Comparison of ENCODE assay signal across 8 cellular contexts in the genomic region with DNA sequence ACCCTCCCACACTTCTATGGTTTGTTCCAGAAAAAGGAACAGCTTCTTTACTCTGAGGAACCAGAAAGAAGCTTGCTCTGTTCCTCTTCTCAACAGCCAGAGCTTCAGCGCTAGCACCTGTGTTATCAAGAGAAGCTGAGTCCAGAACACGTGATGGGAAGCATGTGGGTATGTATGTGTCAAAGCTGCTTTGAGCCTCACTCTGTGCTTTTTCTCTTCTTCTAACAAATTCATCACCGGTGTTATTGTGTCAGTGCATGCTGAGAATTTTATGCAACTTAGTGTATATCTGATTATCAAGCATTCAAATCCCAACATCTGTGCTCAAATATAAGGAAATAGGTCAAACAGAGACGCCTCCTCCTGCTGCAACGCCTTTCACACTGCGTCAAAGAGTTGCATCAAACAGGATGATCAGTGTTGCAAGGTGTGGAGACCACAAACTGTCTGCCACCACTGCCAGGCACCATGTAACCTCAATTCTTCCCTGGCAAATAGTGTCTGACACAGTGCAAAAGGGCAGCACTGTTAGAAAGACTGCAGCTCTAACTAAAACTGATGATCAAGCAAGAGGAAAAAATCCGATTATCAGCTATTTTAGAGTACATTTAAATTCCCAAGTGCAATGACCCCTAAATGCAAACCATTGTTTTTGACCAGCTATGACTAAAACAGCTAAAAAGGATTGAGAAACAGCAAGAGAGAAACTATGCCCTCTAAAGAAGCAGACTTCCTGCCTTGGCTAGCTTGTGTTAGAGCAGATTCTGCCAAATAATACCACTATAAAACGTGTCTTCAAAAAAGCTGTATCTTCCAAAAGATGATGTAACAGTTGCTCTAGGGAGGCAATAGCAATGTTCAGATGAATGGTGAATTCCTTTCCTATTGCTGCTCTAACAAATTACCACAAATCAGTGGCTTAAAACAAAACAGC.
DNase-seq lines count a peak whose midpoint lies in the region; ATAC-seq and TF ChIP-seq lines count a peak whose summit lies in the region.

No MANE protein-coding gene starts in this region.

- DNase-seq in GM10248 (ENCODE audit: extremely low spot score) (peak; percentile 35), T follicular helper cell (ENCODE audit: low read depth) (peak; percentile 65), body of pancreas (peak in 3 of 4 donors; percentile 14 to 52 (median 18)), lung microvascular endothelial cell (ENCODE audit: low read depth in 2 of 2) (peak; percentile 58), NCI-H82 (lab: John Stamatoyannopoulos, UW) (no peak), HEK293T (ENCODE audit: extremely low spot score) (no peak)
- DNase-seq in stimulated activated naive CD8-positive, alpha-beta T cell treated with anti-CD3 and anti-CD28 coated beads, Interleukin-15, amount 100 ng/mL, for 72 hours: peak; percentile 71 to 87

- POLR2A ChIA-PET in GM10248 (lab: Yijun Ruan, JAX) (interaction anchor here (0.6 kb wide), 1 partner anchor 467 kb away, joined by 3 read pairs; no protein-coding TSS in a partner anchor), HEK293T (lab: Yijun Ruan, JAX) (no interaction called here)

- intact Hi-C loops in body of pancreas (cut with DNase I): no loop called here

- no peaks in the 10 kb centered on the region for H3K36me3 ChIP-seq in body of pancreas (replicated peaks in 1 of 2; ENCODE audit: insufficient read depth in 1 of 2, low read depth in 2 of 2)

- H3K27ac ChIP-seq in body of pancreas: peak overlapping the region in 2 of 4 donors; percentile 22 to 52

- no peaks in the 10 kb centered on the region for H3K4me1 ChIP-seq in body of pancreas

- H3K9me3 ChIP-seq in body of pancreas: no peaks in the 10 kb centered on the region

- ATAC-seq in HG03060 (IDR thresholded peaks at IDR 0.05; ENCODE audit: low read depth, unreplicated experiment) (peak; percentile 50), body of pancreas (peak; percentile 63)
- ATAC-seq in stimulated activated naive CD8-positive, alpha-beta T cell treated with anti-CD3 and anti-CD28 coated beads, Interleukin-15, amount 100 ng/mL, for 72 hours: peak; percentile 93

- peaks cover 17 to 19% of the 10 kb centered on the region in 2 donors for H3K9me3 Mint-ChIP-seq in stimulated activated naive CD8-positive, alpha-beta T cell treated with anti-CD3 and anti-CD28 coated beads, Interleukin-15, amount 100 ng/mL, for 72 hours

- H3K4me1 Mint-ChIP-seq in stimulated activated naive CD8-positive, alpha-beta T cell treated with anti-CD3 and anti-CD28 coated beads, Interleukin-15, amount 100 ng/mL, for 72 hours: peaks cover 52% of the 10 kb centered on the region

- no peaks in the 10 kb centered on the region for H3K27me3 ChIP-seq in body of pancreas

- no peak for TF ChIP-seq POLR2A in body of pancreas (IDR thresholded peaks at IDR 0.05)

- CTCF ChIA-PET in GM10248 (lab: Yijun Ruan, JAX) (interaction anchor here (0.8 to 1.7 kb wide), 8 partner anchors 8 to 488 kb away, joined by 3 to 6 read pairs (median 3); no protein-coding TSS in a partner anchor), HEK293T (lab: Yijun Ruan, JAX) (interaction anchor here (0.7 kb wide), 2 partner anchors 19 to 219 kb away, joined by 3 read pairs; no protein-coding TSS in a partner anchor)

- H3K4me3 ChIP-seq in body of pancreas: no peak overlapping the region

- no peaks in the 10 kb centered on the region for H3K27me3 Mint-ChIP-seq in stimulated activated naive CD8-positive, alpha-beta T cell treated with anti-CD3 and anti-CD28 coated beads, Interleukin-15, amount 100 ng/mL, for 72 hours

- peak overlapping the region; percentile 100 for H3K27ac Mint-ChIP-seq in stimulated activated naive CD8-positive, alpha-beta T cell treated with anti-CD3 and anti-CD28 coated beads, Interleukin-15, amount 100 ng/mL, for 72 hours

- H3K4me3 Mint-ChIP-seq in stimulated activated naive CD8-positive, alpha-beta T cell treated with anti-CD3 and anti-CD28 coated beads, Interleukin-15, amount 100 ng/mL, for 72 hours: peak overlapping the region; percentile 72 to 81

- WGBS in body of pancreas, 2 donors: 46 to 49% methylated on average over 8 of the region's 8 CpGs

- TF ChIP-seq CTCF in GM10248 (IDR thresholded peaks at IDR 0.05; ENCODE audit: control extremely low read depth, extremely low read depth, low read depth, missing control alignments) (no peak), body of pancreas (IDR thresholded peaks at IDR 0.05) (no peak)

TF ChIP-seq in HEK293T, 16 proteins besides CTCF, POLR2A, EP300 and RAD21:
- TF ChIP-seq HDGF (IDR thresholded peaks at IDR 0.05; ENCODE audit: borderline replicate concordance) (no peak), ARNT (IDR thresholded peaks at IDR 0.05) (no peak)

Comparison
In these comparisons a context has a peak if more than half of its experiments do, and no peak if none do; other contexts are left out.
1. DNase-seq: peak in GM10248 (single experiment), T follicular helper cell (single experiment), body of pancreas (3 of 4), lung microvascular endothelial cell (2 of 2) and stimulated activated naive CD8-positive, alpha-beta T cell treated with anti-CD3 and anti-CD28 coated beads, Interleukin-15, amount 100 ng/mL, for 72 hours (2 of 2); none in NCI-H82 (single experiment) and HEK293T (single experiment).
2. Peak in every context shown above with its lines, with median percentiles within 50 percentile points of each other: ATAC-seq.